8 cellular contexts compared by ENCODE assay signal in the genomic region with DNA sequence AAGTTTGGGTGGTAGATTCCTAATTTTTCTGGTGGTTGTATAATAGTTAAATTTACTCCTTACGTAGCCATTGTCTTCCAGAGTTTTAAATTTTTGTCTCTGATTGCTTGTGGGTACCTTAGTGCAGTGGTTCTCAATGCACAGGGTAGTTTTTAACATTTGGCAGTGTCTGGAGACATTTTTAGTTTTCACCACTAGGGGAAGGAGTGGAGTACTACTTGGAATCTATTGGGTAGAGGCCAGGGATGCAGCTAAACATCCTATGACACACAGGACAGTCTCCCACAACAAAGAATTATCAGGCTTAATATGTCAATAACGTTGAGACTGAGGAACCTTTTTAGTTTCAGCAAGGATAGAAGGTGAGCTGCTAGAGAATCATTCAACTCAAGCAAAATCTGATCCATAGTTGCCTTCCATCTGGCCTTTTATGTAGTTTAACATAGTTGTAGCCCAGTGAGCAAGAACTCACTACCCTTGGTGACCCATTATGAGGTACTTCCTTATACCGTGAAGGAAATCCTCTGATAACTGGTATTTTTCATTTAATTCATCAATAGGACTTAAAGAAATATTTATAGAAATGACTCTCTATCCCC. TPM values are rescaled to one million over a fixed set of nuclear protein-coding genes. Genes with fewer than 3 reads are reported as not detected.
DNase-seq lines count a peak whose midpoint lies in the region; TF ChIP-seq lines count a peak whose summit lies in the region.

No MANE protein-coding gene starts in this region.

- DNase-seq in NCI-H748 (lab: John Stamatoyannopoulos, UW; ENCODE audit: unreplicated experiment) (peak; percentile 17), NCI-H748 treated with DMSO at 0.1 percent for 48 hours (lab: John Stamatoyannopoulos, UW) (no peak), HFF-Myc (ENCODE audit: extremely low read depth, low read depth) (peak; percentile 48), NCI-H69 (lab: John Stamatoyannopoulos, UW) (peak; percentile 36), epithelial cell of proximal tubule (ENCODE audit: low read depth) (no peak), retinal pigment epithelial cell (ENCODE audit: low read depth) (no peak), amygdala (lab: John Stamatoyannopoulos, UW) (no peak)
- no peak for DNase-seq in stimulated activated CD4-positive, alpha-beta T cell treated with anti-CD3 and anti-CD28 coated beads, Interleukin-1b, Interleukin-23, amount 100 ng/mL, for 48 hours

- H3K4me3 ChIP-seq in HFF-Myc (replicated peaks; ENCODE audit: low read depth, low read length), result no peak overlapping the region
- no peak overlapping the region for H3K4me3 ChIP-seq in epithelial cell of proximal tubule (ENCODE audit: low read depth, low read length)
- H3K4me3 ChIP-seq in retinal pigment epithelial cell (ENCODE audit: low read length), result no peak overlapping the region

- peak; percentile 61 for TF ChIP-seq CTCF in HFF-Myc (IDR thresholded peaks at IDR 0.05; ENCODE audit: low read depth, low read length, missing control alignments)
- peak; percentile 65 for TF ChIP-seq CTCF in epithelial cell of proximal tubule (conservative IDR thresholded peaks at IDR 0.05; ENCODE audit: low read depth, low read length)
- peak; percentile 48 for TF ChIP-seq CTCF in retinal pigment epithelial cell (conservative IDR thresholded peaks at IDR 0.05; ENCODE audit: low read depth, low read length)

RNA-seq across cellular contexts. Expression of gene STX19, which starts 8.6 kb away (rescaled TPM):
- not detected in 2 replicates for total RNA-seq in epithelial cell of proximal tubule

RNA-seq across cellular contexts. Expression of gene DHFR2, which starts 25.7 kb away (rescaled TPM):
- 0.92 and 1.8 TPM in 2 replicates for total RNA-seq in epithelial cell of proximal tubule

RNA-seq across cellular contexts. Expression of gene NSUN3, which starts 25.9 kb away (rescaled TPM):
- 5.4 and 7.0 TPM in 2 replicates for total RNA-seq in epithelial cell of proximal tubule

RNA-seq across cellular contexts. Expression of gene ARL13B, which starts 57.1 kb away (rescaled TPM):
- 6.7 and 12.3 TPM in 2 replicates for total RNA-seq in epithelial cell of proximal tubule

Comparison
In these comparisons a context has a peak if more than half of its experiments do, and no peak if none do; other contexts are left out.
1. DNase-seq: peak in NCI-H748 (single experiment), HFF-Myc (single experiment) and NCI-H69 (single experiment); none in NCI-H748 treated with DMSO at 0.1 percent for 48 hours (single experiment), epithelial cell of proximal tubule (single experiment), retinal pigment epithelial cell (single experiment), stimulated activated CD4-positive, alpha-beta T cell treated with anti-CD3 and anti-CD28 coated beads, Interleukin-1b, Interleukin-23, amount 100 ng/mL, for 48 hours (single experiment) and amygdala (0 of 56).
2. Peak in every context shown above with its lines, with median percentiles within 50 percentile points of each other: CTCF ChIP-seq.